Comparison of ENCODE assay signal across 8 cellular contexts in genomic region chr11:6612816-6613136, GRCh38. TPM values are rescaled to one million over a fixed set of nuclear protein-coding genes. Genes with fewer than 3 reads are reported as not detected.
A peak's percentile ranks its signal among the peaks of the same experiment; 100 is the strongest.
DNase-seq lines count a peak whose midpoint lies in the region; ATAC-seq and TF ChIP-seq lines count a peak whose summit lies in the region.

No MANE protein-coding gene starts in this region.

- POLR2A ChIA-PET in AG04450 (lab: Yijun Ruan, JAX) = interaction anchor here (1.2 to 1.9 kb wide), 2 partner anchors 15 to 70 kb away, joined by 4 to 13 read pairs; partner anchors contain the start of gene MRPL17

- H3K27me3 ChIP-seq in AG04450 (ENCODE audit: control insufficient read depth, insufficient read depth, low read length) (no peaks in the 10 kb centered on the region), SJSA1 (replicated peaks) (no peaks in the 10 kb centered on the region)

- peak overlapping the region; percentile 74 for H3K4me3 ChIP-seq in AG04450 (ENCODE audit: low read depth, low read length)
- peak overlapping the region; percentile 71 for H3K4me3 ChIP-seq in SJSA1
- peak overlapping the region; percentile 55 to 85 (median 83) for H3K4me3 ChIP-seq in skin epidermis

- H3K4me1 ChIP-seq in SJSA1 (replicated peaks) = peaks cover 48% of the 10 kb centered on the region

- no peak overlapping the region for H3K4me3 Mint-ChIP-seq in activated CD4-positive, alpha-beta T cell treated with anti-CD3 and anti-CD28 coated beads, Interleukin-2, amount 10 ng/mL, durations not matched to agents 24 days and 14 days

- peaks cover 29% of the 10 kb centered on the region for H3K4me1 Mint-ChIP-seq in activated CD4-positive, alpha-beta T cell treated with anti-CD3 and anti-CD28 coated beads, Interleukin-2, amount 10 ng/mL, durations not matched to agents 24 days and 14 days

- no peaks in the 10 kb centered on the region; the same call in 1 of the 2 replicates for H3K9me3 ChIP-seq in AG04450 (ENCODE audit: control insufficient read depth, insufficient read depth, low read length)
- H3K9me3 ChIP-seq in SJSA1 (replicated peaks) = no peaks in the 10 kb centered on the region

- DNase-seq in AG04450 (ENCODE audit: low read depth, low spot score) = no peak
- DNase-seq in SJSA1 (ENCODE audit: low read depth in 1 of 2, low spot score in 2 of 2) = no peak
- no peak for DNase-seq in Right ventricle myocardium superior
- DNase-seq in islet precursor cell = no peak
- DNase-seq in activated CD4-positive, alpha-beta T cell treated with anti-CD3 and anti-CD28 coated beads, Interleukin-2, amount 10 ng/mL, durations not matched to agents 24 days and 14 days = no peak

- peaks cover 60% of the 10 kb centered on the region for H3K36me3 Mint-ChIP-seq in activated CD4-positive, alpha-beta T cell treated with anti-CD3 and anti-CD28 coated beads, Interleukin-2, amount 10 ng/mL, durations not matched to agents 24 days and 14 days (ENCODE audit: low read depth)

- CTCF ChIA-PET in AG04450 (lab: Charles Lee) = interaction anchor here (0.7 to 2.9 kb wide), 8 partner anchors 8 to 94 kb away, joined by 3 to 15 read pairs (median 4); partner anchors contain the start of gene MRPL17

- H3K27me3 Mint-ChIP-seq in activated CD4-positive, alpha-beta T cell treated with anti-CD3 and anti-CD28 coated beads, Interleukin-2, amount 10 ng/mL, durations not matched to agents 24 days and 14 days = no peaks in the 10 kb centered on the region

- H3K27ac Mint-ChIP-seq in activated CD4-positive, alpha-beta T cell treated with anti-CD3 and anti-CD28 coated beads, Interleukin-2, amount 10 ng/mL, durations not matched to agents 24 days and 14 days = no peak overlapping the region

- H3K36me3 ChIP-seq in SJSA1 = peaks cover 44% of the 10 kb centered on the region

- ATAC-seq in GM18909 (IDR thresholded peaks at IDR 0.05; ENCODE audit: poor library complexity, unreplicated experiment) (peak; percentile 20), HG03159 (IDR thresholded peaks at IDR 0.05; ENCODE audit: unreplicated experiment) (peak; percentile 24), Right ventricle myocardium superior (ENCODE audit: poor library complexity) (peak; percentile 25)

- H3K27ac ChIP-seq in AG04450 (ENCODE audit: low read depth, low read length) (peak overlapping the region; percentile 99), SJSA1 (peak overlapping the region; percentile 73), skin epidermis (peak overlapping the region; percentile 42 to 99 (median 97))

- TF ChIP-seq CTCF in AG04450 (IDR thresholded peaks at IDR 0.05; ENCODE audit: low read depth, low read length) = peak; percentile 57

- intact Hi-C loops in Right ventricle myocardium superior (cut with DNase I) = loop anchor here (10.0 kb wide), 1 partner anchor 138 kb away; the partner anchor contains the start of gene TRIM3
- intact Hi-C loops in activated CD4-positive, alpha-beta T cell treated with anti-CD3 and anti-CD28 coated beads, Interleukin-2, amount 10 ng/mL, durations not matched to agents 24 days and 14 days (cut with micrococcal nuclease) = loop anchor here (1.0 to 2.0 kb wide), 3 partner anchors 9 to 222 kb away; partner anchors contain the start of genes ILK, MRPL17, RRP8 and SMPD1

- no peaks in the 10 kb centered on the region for H3K9me3 Mint-ChIP-seq in activated CD4-positive, alpha-beta T cell treated with anti-CD3 and anti-CD28 coated beads, Interleukin-2, amount 10 ng/mL, durations not matched to agents 24 days and 14 days

RNA-seq across cellular contexts. Expression of gene TAF10, which starts 0.8 kb away (rescaled TPM):
- 170 and 215 TPM in 2 replicates for polyA plus RNA-seq in AG04450 (2011; rRNA removed)
- 111 and 155 TPM in 2 replicates for polyA minus RNA-seq in AG04450 (2011; rRNA and poly(A)+ RNA removed)
- total RNA-seq in SJSA1 (2014; rRNA removed; shearing (Covaris generic)) = 25.2 and 35.2 TPM in 2 replicates
- 83.6 TPM for total RNA-seq in Right ventricle myocardium superior
- 140 and 141 TPM in 2 replicates for total RNA-seq in activated CD4-positive, alpha-beta T cell treated with anti-CD3 and anti-CD28 coated beads, Interleukin-2, amount 10 ng/mL, durations not matched to agents 24 days and 14 days

RNA-seq across cellular contexts. Expression of gene TPP1, which starts 6.4 kb away (rescaled TPM):
- polyA plus RNA-seq in AG04450 (2011; rRNA removed) = 128 and 152 TPM in 2 replicates
- polyA minus RNA-seq in AG04450 (2011; rRNA and poly(A)+ RNA removed) = 83.1 and 118 TPM in 2 replicates
- 5.9 and 6.8 TPM in 2 replicates for total RNA-seq in SJSA1 (2014; rRNA removed; shearing (Covaris generic))
- total RNA-seq in Right ventricle myocardium superior = 71.5 TPM
- 32.2 and 35.2 TPM in 2 replicates for total RNA-seq in activated CD4-positive, alpha-beta T cell treated with anti-CD3 and anti-CD28 coated beads, Interleukin-2, amount 10 ng/mL, durations not matched to agents 24 days and 14 days

RNA-seq across cellular contexts. Expression of gene ILK, which starts 9.2 kb away (rescaled TPM):
- polyA plus RNA-seq in AG04450 (2011; rRNA removed) = 362 and 417 TPM in 2 replicates
- 303 and 387 TPM in 2 replicates for polyA minus RNA-seq in AG04450 (2011; rRNA and poly(A)+ RNA removed)
- 160 and 180 TPM in 2 replicates for total RNA-seq in SJSA1 (2014; rRNA removed; shearing (Covaris generic))
- 191 TPM for total RNA-seq in Right ventricle myocardium superior
- total RNA-seq in activated CD4-positive, alpha-beta T cell treated with anti-CD3 and anti-CD28 coated beads, Interleukin-2, amount 10 ng/mL, durations not matched to agents 24 days and 14 days = 89.6 and 92.4 TPM in 2 replicates

RNA-seq across cellular contexts. Expression of gene RRP8, which starts 9.4 kb away (rescaled TPM):
- 13.7 and 16.3 TPM in 2 replicates for polyA plus RNA-seq in AG04450 (2011; rRNA removed)
- polyA minus RNA-seq in AG04450 (2011; rRNA and poly(A)+ RNA removed) = 11.2 and 12.6 TPM in 2 replicates
- 10.2 and 12.0 TPM in 2 replicates for total RNA-seq in SJSA1 (2014; rRNA removed; shearing (Covaris generic))
- 19.8 TPM for total RNA-seq in Right ventricle myocardium superior
- total RNA-seq in activated CD4-positive, alpha-beta T cell treated with anti-CD3 and anti-CD28 coated beads, Interleukin-2, amount 10 ng/mL, durations not matched to agents 24 days and 14 days = 41.5 and 43.8 TPM in 2 replicates

RNA-seq across cellular contexts. Expression of gene DCHS1, which starts 42.8 kb away (rescaled TPM):
- polyA plus RNA-seq in AG04450 (2011; rRNA removed) = 8.7 and 11.2 TPM in 2 replicates
- polyA minus RNA-seq in AG04450 (2011; rRNA and poly(A)+ RNA removed) = 24.9 and 30.7 TPM in 2 replicates
- total RNA-seq in SJSA1 (2014; rRNA removed; shearing (Covaris generic)) = 7.8 and 12.0 TPM in 2 replicates
- total RNA-seq in Right ventricle myocardium superior = 9.6 TPM
- 0.35 and 0.36 TPM in 2 replicates for total RNA-seq in activated CD4-positive, alpha-beta T cell treated with anti-CD3 and anti-CD28 coated beads, Interleukin-2, amount 10 ng/mL, durations not matched to agents 24 days and 14 days
